In the genomic region with DNA sequence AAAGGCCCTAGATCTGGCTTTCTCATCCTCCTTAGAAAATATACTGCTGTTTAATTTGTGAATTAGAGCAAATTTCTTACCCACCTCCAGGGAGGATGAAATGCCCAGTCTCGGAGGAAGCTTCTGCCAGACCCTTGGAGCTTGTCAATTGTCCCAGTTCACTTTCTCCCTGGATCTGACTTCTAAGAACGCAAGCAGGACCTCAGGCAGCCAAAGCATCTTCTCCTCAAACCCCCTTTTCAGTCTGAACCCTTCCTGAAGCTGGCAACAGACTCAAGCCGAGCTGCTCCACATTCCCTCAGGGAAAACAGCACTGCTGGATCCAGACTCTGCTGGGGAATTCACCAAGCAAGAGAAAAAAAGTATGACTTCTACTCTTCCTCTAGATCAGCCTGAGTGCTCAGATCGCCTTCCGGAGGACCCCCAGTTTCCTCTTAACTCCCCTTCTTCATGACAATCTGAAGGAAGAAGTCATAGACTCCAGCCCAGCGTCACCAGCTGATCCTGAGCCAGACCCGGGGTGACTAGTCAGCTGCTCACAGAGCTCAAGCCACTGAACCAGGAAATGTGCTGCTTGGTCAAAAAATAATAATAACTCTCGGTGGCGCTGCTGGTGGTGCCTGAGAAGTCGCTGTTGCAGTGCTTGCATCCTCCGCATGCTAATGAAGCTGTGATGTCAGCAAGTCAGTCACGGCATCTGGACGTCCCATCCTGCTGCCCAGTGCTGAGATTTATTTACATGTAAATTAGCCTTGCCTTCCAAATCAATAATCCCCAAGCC, we compare ENCODE assay signal across 8 cellular contexts.
DNase-seq lines count a peak whose midpoint lies in the region; ATAC-seq and TF ChIP-seq lines count a peak whose summit lies in the region.

Gene PRICKLE2, minus strand, starts transcription at position 641 of the 781 bp plus-strand sequence. CDS start 26,539 bp downstream, outside the sequence.

- no peaks in the 10 kb centered on the region for H3K9me3 ChIP-seq in iPS-15b (ENCODE audit: control insufficient read depth, insufficient read depth, low read length)

- H3K9ac ChIP-seq in iPS-15b (ENCODE audit: low read depth, low read length): peak within 1 kb of the TSS; percentile 26

- no peaks in the 10 kb centered on the region for H3K36me3 ChIP-seq in brain microvascular endothelial cell (replicated peaks)
- H3K36me3 ChIP-seq in iPS-15b (ENCODE audit: control insufficient read depth, insufficient read depth, low read length): no peaks in the 10 kb centered on the region

- peaks cover 33% of the 10 kb centered on the region for H3K4me1 ChIP-seq in iPS-15b (ENCODE audit: control insufficient read depth, insufficient read depth, low read length)

- TF ChIP-seq CTCF in brain microvascular endothelial cell (IDR thresholded peaks at IDR 0.05; ENCODE audit: low read depth, low read length, missing control alignments) (peak; percentile 51), retinal pigment epithelial cell (conservative IDR thresholded peaks at IDR 0.05; ENCODE audit: low read depth, low read length) (peak; percentile 16)

- ATAC-seq in GM19438 (IDR thresholded peaks at IDR 0.05; ENCODE audit: low read depth, unreplicated experiment) (peak; percentile 87), HG03469 (IDR thresholded peaks at IDR 0.05; ENCODE audit: unreplicated experiment) (peak; percentile 98)

- DNase-seq in AG08396 (ENCODE audit: low spot score) (peak; percentile 79), brain microvascular endothelial cell (peak; percentile 96), retinal pigment epithelial cell (ENCODE audit: low read depth) (peak; percentile 77), NCI-H226 (no peak)
- no peak for DNase-seq in stimulated activated CD4-positive, alpha-beta T cell treated with anti-CD3 and anti-CD28 coated beads, Interleukin-2, amount 100 ng/mL, for 48 hours

- peak within 1 kb of the TSS; percentile 90 for H3K27ac ChIP-seq in brain microvascular endothelial cell

- H3K4me3 ChIP-seq in brain microvascular endothelial cell (ENCODE audit: low read depth, low read length): peak within 1 kb of the TSS; percentile 35
- H3K4me3 ChIP-seq in iPS-15b (ENCODE audit: low read depth, low read length): peak within 1 kb of the TSS; percentile 63
- H3K4me3 ChIP-seq in retinal pigment epithelial cell (ENCODE audit: low read length): peak within 1 kb of the TSS; percentile 37

- in situ Hi-C loops in brain microvascular endothelial cell (cut with HindIII; ENCODE audit: low pct_ligation_motif_present, low sequenced_read_pairs): no loop called here

- no peaks in the 10 kb centered on the region for H3K27me3 ChIP-seq in brain microvascular endothelial cell (replicated peaks)
- H3K27me3 ChIP-seq in iPS-15b (ENCODE audit: control insufficient read depth, insufficient read depth, low read length): peaks cover 6% of the 10 kb centered on the region

Comparison
In these comparisons a context has a peak if more than half of its experiments do, and no peak if none do; other contexts are left out.
1. DNase-seq: peak in AG08396 (single experiment), brain microvascular endothelial cell (single experiment) and retinal pigment epithelial cell (single experiment); none in NCI-H226 (single experiment) and stimulated activated CD4-positive, alpha-beta T cell treated with anti-CD3 and anti-CD28 coated beads, Interleukin-2, amount 100 ng/mL, for 48 hours (0 of 2).
2. Peak in every context shown above with its lines, with median percentiles within 50 percentile points of each other: H3K4me3 ChIP-seq.